ENCODE assay signal across 27 cellular contexts in genomic region chr11:16160146-16160545, GRCh38.
"Had no signal": no experiment of that assay in that cellular context is flagged by ENCODE, and none has a peak within 500 bp of the region (broad histone marks: within the 10 kb centered on the region; RNA-seq: fewer than 3 reads in every experiment).

No MANE protein-coding gene starts in this region.

- H3K79me2 ChIP-seq: hepatocyte had no signal

- H3K27me3 ChIP-seq: gastroesophageal sphincter, hepatocyte, ovary, stomach, tibial artery, upper lobe of right lung had no signal

- H3K4me1 ChIP-seq: upper lobe of right lung had no signal

- ATAC-seq: activated CD4-positive, alpha-beta T cell treated with anti-CD3 and anti-CD28 coated beads for 36 hours; activated T-cell treated with anti-CD3 and anti-CD28 coated beads, Interleukin-2, amount 50 U/mL, for 72 hours; gastroesophageal sphincter; left ventricle myocardium superior; sciatic nerve; stimulated activated effector memory CD8-positive, alpha-beta T cell treated with anti-CD3 and anti-CD28 coated beads, Interleukin-12 subunit alpha, Interleukin-12 subunit beta, amount 100 ng/mL, for 72 hours; upper lobe of right lung had no signal

- DNase-seq: activated CD4-positive, alpha-beta T cell treated with anti-CD3 and anti-CD28 coated beads for 36 hours; activated CD4-positive, CD25-positive, alpha-beta regulatory T cell; activated effector memory CD4-positive, alpha-beta T cell treated with Interleukin-2 at 50 U/mL for 16 hours; activated naive CD4-positive, alpha-beta T cell treated with Interleukin-2 at 50 U/mL for 16 hours; activated T-cell treated with anti-CD3 and anti-CD28 coated beads for 4 hours; activated T-cell treated with anti-CD3 and anti-CD28 coated beads, Interleukin-2, amount 50 U/mL, for 72 hours; anterior cingulate cortex; cerebellar nuclear complex; dorsolateral prefrontal cortex; effector memory CD4-positive, alpha-beta T cell; islet precursor cell; left ventricle myocardium superior; ovary; stimulated activated CD4-positive, alpha-beta T cell treated with anti-CD3 and anti-CD28 coated beads, Interleukin-12 subunit alpha, Interleukin-12 subunit beta, amount 100 ng/mL, for 4 hours; stimulated activated CD4-positive, alpha-beta T cell treated with anti-CD3 and anti-CD28 coated beads, Interleukin-4, amount 100 ng/mL, for 24 hours; stomach; tibial artery; upper lobe of right lung had no signal

- H3K4me1 Mint-ChIP-seq: activated CD4-positive, alpha-beta T cell treated with anti-CD3 and anti-CD28 coated beads for 36 hours; stimulated activated effector memory CD8-positive, alpha-beta T cell treated with anti-CD3 and anti-CD28 coated beads, Interleukin-12 subunit alpha, Interleukin-12 subunit beta, amount 100 ng/mL, for 72 hours had no signal

- H3K27ac Mint-ChIP-seq: activated CD4-positive, alpha-beta T cell treated with anti-CD3 and anti-CD28 coated beads for 36 hours; activated naive CD8-positive, alpha-beta T cell; activated T-cell treated with anti-CD3 and anti-CD28 coated beads, Interleukin-2, amount 50 U/mL, for 72 hours; progenitor cell of endocrine pancreas; stimulated activated effector memory CD8-positive, alpha-beta T cell treated with anti-CD3 and anti-CD28 coated beads, Interleukin-12 subunit alpha, Interleukin-12 subunit beta, amount 100 ng/mL, for 72 hours; T-helper 2 cell treated with Interferon-gamma antibody and Interleukin-4, amounts not matched to agents 5 μg/mL and 100 μg/mL, for 36 hours had no signal

- H3K4me3 ChIP-seq: coronary artery, dorsolateral prefrontal cortex, gastroesophageal sphincter, hepatocyte, ovary, skin epidermis, stomach, tibial artery, upper lobe of right lung had no signal

- H2AFZ ChIP-seq: hepatocyte had no signal

- H3K36me3 Mint-ChIP-seq: activated naive CD8-positive, alpha-beta T cell; stimulated activated effector memory CD8-positive, alpha-beta T cell treated with anti-CD3 and anti-CD28 coated beads, Interleukin-12 subunit alpha, Interleukin-12 subunit beta, amount 100 ng/mL, for 72 hours had no signal

- H3K4me2 ChIP-seq: hepatocyte had no signal

- H3K36me3 ChIP-seq: gastroesophageal sphincter, ovary, stomach, tibial artery, upper lobe of right lung had no signal

- H3K9me3 Mint-ChIP-seq: T-helper 2 cell treated with Interferon-gamma antibody and Interleukin-4, amounts not matched to agents 5 μg/mL and 100 μg/mL, for 36 hours had no signal

- H3K9me3 ChIP-seq: gastroesophageal sphincter, ovary, stomach, tibial artery, upper lobe of right lung had no signal

- H3K4me3 Mint-ChIP-seq: activated CD4-positive, alpha-beta T cell treated with anti-CD3 and anti-CD28 coated beads for 36 hours; activated naive CD8-positive, alpha-beta T cell; activated T-cell treated with anti-CD3 and anti-CD28 coated beads, Interleukin-2, amount 50 U/mL, for 72 hours; stimulated activated effector memory CD8-positive, alpha-beta T cell treated with anti-CD3 and anti-CD28 coated beads, Interleukin-12 subunit alpha, Interleukin-12 subunit beta, amount 100 ng/mL, for 72 hours; T-helper 2 cell treated with Interferon-gamma antibody and Interleukin-4, amounts not matched to agents 5 μg/mL and 100 μg/mL, for 36 hours had no signal

- H3K27me3 Mint-ChIP-seq: activated CD4-positive, alpha-beta T cell treated with anti-CD3 and anti-CD28 coated beads for 36 hours; activated naive CD8-positive, alpha-beta T cell; progenitor cell of endocrine pancreas had no signal

- H3K27ac ChIP-seq: coronary artery, dorsolateral prefrontal cortex, gastroesophageal sphincter, hepatocyte, ovary, skin epidermis, stomach, tibial artery, upper lobe of right lung had no signal
